In genomic region chr1:112957133-112957812, GRCh38 we compare ENCODE assay signal across 8 cellular contexts.
DNase-seq lines count a peak whose midpoint lies in the region; ATAC-seq lines count a peak whose summit lies in the region.

No MANE protein-coding gene starts in this region.

- H3K9ac ChIP-seq in duodenal mucosa (ENCODE audit: low read depth in 1 of 2, low read length in 2 of 2) = peak overlapping the region; percentile 73 to 88

- ATAC-seq in HG02798 (IDR thresholded peaks at IDR 0.05; ENCODE audit: poor library complexity, unreplicated experiment) (peak; percentile 36), memory B cell (ENCODE audit: low read depth) (peak; percentile 58)
- ATAC-seq in activated CD4-positive, CD25-positive, alpha-beta regulatory T cell treated with anti-CD3 and anti-CD28 coated beads, Interleukin-2, amount 50 U/mL, for 24 hours = peak; percentile 57 to 67

- peaks cover 14 to 24% of the 10 kb centered on the region in 2 donors for H3K4me1 ChIP-seq in duodenal mucosa (ENCODE audit: control insufficient read depth in 1 of 2, insufficient read depth in 2 of 2, low read length in 2 of 2)

- DNase-seq in NCI-H146 (lab: John Stamatoyannopoulos, UW) = peak; percentile 33
- no peak for DNase-seq in NCI-H146 treated with DMSO at 0.1 percent for 48 hours (lab: John Stamatoyannopoulos, UW; ENCODE audit: unreplicated experiment)
- DNase-seq in NCI-H2196 (lab: John Stamatoyannopoulos, UW; ENCODE audit: unreplicated experiment) = peak; percentile 73
- peak; percentile 44 to 52 for DNase-seq in memory B cell (ENCODE audit: low spot score in 2 of 2)
- peak; percentile 0 for DNase-seq in stimulated activated CD8-positive, alpha-beta memory T cell treated with anti-CD3 and anti-CD28 coated beads, Interleukin-4, amount 100 ng/mL, for 24 hours (ENCODE audit: low read depth)

- no peak overlapping the region for H3K27ac ChIP-seq in duodenal mucosa (ENCODE audit: low read depth, low read length)

- peak overlapping the region; percentile 90 for H3K27ac Mint-ChIP-seq in memory B cell

- H3K36me3 ChIP-seq in duodenal mucosa (ENCODE audit: control insufficient read depth in 1 of 2, insufficient read depth in 2 of 2, low read length in 2 of 2) = peaks cover 0 to 4% of the 10 kb centered on the region in 2 donors

- H3K36me3 Mint-ChIP-seq in memory B cell = peaks cover 13% of the 10 kb centered on the region

- peak overlapping the region; percentile 88 to 91 for H3K4me3 ChIP-seq in duodenal mucosa (ENCODE audit: low read depth in 1 of 2, low read length in 2 of 2)

- H3K9me3 ChIP-seq in duodenal mucosa (ENCODE audit: control insufficient read depth in 1 of 2, low read length in 2 of 2) = no peaks in the 10 kb centered on the region

- peaks cover 1% of the 10 kb centered on the region for H3K9me3 Mint-ChIP-seq in memory B cell

- H3K4me3 Mint-ChIP-seq in memory B cell = peak overlapping the region; percentile 100

- no peaks in the 10 kb centered on the region for H3K27me3 Mint-ChIP-seq in memory B cell

- H3K4me1 Mint-ChIP-seq in memory B cell = peaks cover 27% of the 10 kb centered on the region

- H3K27me3 ChIP-seq in duodenal mucosa (ENCODE audit: control insufficient read depth in 1 of 2, insufficient read depth in 2 of 2, low read length in 2 of 2) = no peaks in the 10 kb centered on the region
